In genomic region chr10:99875473-99875872, GRCh38 we compare ENCODE assay signal across 17 cellular contexts.
A peak's percentile ranks its signal among the peaks of the same experiment; 100 is the strongest.
DNase-seq lines count a peak whose midpoint lies in the region; ATAC-seq and TF ChIP-seq lines count a peak whose summit lies in the region.
"Had no signal": no experiment of that assay in that cellular context is flagged by ENCODE, and none has a peak within 500 bp of the region (broad histone marks: within the 10 kb centered on the region; RNA-seq: fewer than 3 reads in every experiment).

No MANE protein-coding gene starts in this region.

- DNase-seq in HFFc6 (no peak), SJSA1 (ENCODE audit: low read depth in 1 of 2, low spot score in 2 of 2) (peak; percentile 58 to 88), mesenchymal stem cell (peak; percentile 68), nucleus accumbens (lab: John Stamatoyannopoulos, UW) (no peak), colonic mucosa (no peak), posterior cingulate gyrus (no peak)
- no peak for DNase-seq in activated CD8-positive, alpha-beta T cell treated with anti-CD3 and anti-CD28 coated beads for 36 hours
- DNase-seq: C1 segment of cervical spinal cord; Calu3; CD4-positive, alpha-beta memory T cell; COR-L47; DMS53; DMS79 treated with DMSO at 0.1 percent for 48 hours; GF-D8; GOT3 had no signal

- H3K4me3 Mint-ChIP-seq in HFFc6 = no peak overlapping the region
- no peak overlapping the region for H3K4me3 Mint-ChIP-seq in activated CD8-positive, alpha-beta T cell treated with anti-CD3 and anti-CD28 coated beads for 36 hours
- H3K4me3 Mint-ChIP-seq: CD4-positive, alpha-beta memory T cell had no signal

- H2BK120ac ChIP-seq in mesenchymal stem cell (ENCODE audit: low read depth, low read length) = no peak overlapping the region

- peaks cover 19% of the 10 kb centered on the region for H3K27me3 Mint-ChIP-seq in HFFc6 (ENCODE audit: insufficient read depth)
- H3K27me3 Mint-ChIP-seq in activated CD8-positive, alpha-beta T cell treated with anti-CD3 and anti-CD28 coated beads for 36 hours = peaks cover 32% of the 10 kb centered on the region

- CTCF ChIA-PET in activated CD8-positive, alpha-beta T cell treated with anti-CD3 and anti-CD28 coated beads for 36 hours (lab: Charles Lee) = interaction anchor here (1.6 kb wide), 1 partner anchor 170 kb away, joined by 4 read pairs; no protein-coding TSS in a partner anchor

- no peaks in the 10 kb centered on the region for H3K9me3 ChIP-seq in SJSA1 (replicated peaks)
- no peaks in the 10 kb centered on the region for H3K9me3 ChIP-seq in mesenchymal stem cell (ENCODE audit: control insufficient read depth, low read length)
- H3K9me3 ChIP-seq in colonic mucosa = no peaks in the 10 kb centered on the region
- H3K9me3 ChIP-seq: HAP-1 had no signal

- H3K27ac ChIP-seq in 22Rv1 (peak overlapping the region; percentile 65), SJSA1 (peak overlapping the region; percentile 45), mesenchymal stem cell (ENCODE audit: low read length, poor library complexity, severe bottlenecking) (no peak overlapping the region), colonic mucosa (no peak overlapping the region)

- WGBS in mesenchymal stem cell = 11% methylated on average over 3 of the region's 5 CpGs

- H3K4me1 ChIP-seq in SJSA1 (replicated peaks) = peaks cover 57% of the 10 kb centered on the region
- peaks cover 3% of the 10 kb centered on the region for H3K4me1 ChIP-seq in mesenchymal stem cell (ENCODE audit: control insufficient read depth, insufficient read depth, low read depth, low read length)
- no peaks in the 10 kb centered on the region for H3K4me1 ChIP-seq in colonic mucosa
- H3K4me1 ChIP-seq: HAP-1 had no signal

- H3K4me3 ChIP-seq in SJSA1 (no peak overlapping the region), mesenchymal stem cell (ENCODE audit: insufficient read depth in 1 of 2, low read depth in 1 of 2, low read length in 2 of 2) (no peak overlapping the region), colonic mucosa (no peak overlapping the region)
- H3K4me3 ChIP-seq: HAP-1 had no signal

- H2BK12ac ChIP-seq in mesenchymal stem cell (ENCODE audit: low read length in 2 of 2) = no peak overlapping the region

- H3K36me3 ChIP-seq in SJSA1 = peaks cover 47% of the 10 kb centered on the region
- peaks cover 56 to 77% of the 10 kb centered on the region in 2 experiments for H3K36me3 ChIP-seq in mesenchymal stem cell (ENCODE audit: control insufficient read depth in 1 of 2, insufficient read depth in 2 of 2, low read depth in 1 of 2, low read length in 2 of 2)
- H3K36me3 ChIP-seq in colonic mucosa = peaks cover 11% of the 10 kb centered on the region

- no peak overlapping the region for H3K23ac ChIP-seq in mesenchymal stem cell (ENCODE audit: low read length in 2 of 2)

- intact Hi-C loops in colonic mucosa (cut with DNase I) = no loop called here
- intact Hi-C loops in posterior cingulate gyrus (cut with DNase I) = no loop called here
- intact Hi-C loops in activated CD8-positive, alpha-beta T cell treated with anti-CD3 and anti-CD28 coated beads for 36 hours (cut with micrococcal nuclease) = no loop called here

- no peak overlapping the region for H2AFZ ChIP-seq in mesenchymal stem cell (ENCODE audit: low read depth, low read length)

- no peak overlapping the region for H3K4me2 ChIP-seq in mesenchymal stem cell (ENCODE audit: low read length, poor library complexity, severe bottlenecking)

- peaks cover 69% of the 10 kb centered on the region for H3K36me3 Mint-ChIP-seq in HFFc6 (ENCODE audit: low read depth)
- H3K36me3 Mint-ChIP-seq in activated CD8-positive, alpha-beta T cell treated with anti-CD3 and anti-CD28 coated beads for 36 hours (ENCODE audit: low read depth) = peaks cover 32% of the 10 kb centered on the region

- H3K4ac ChIP-seq in mesenchymal stem cell (ENCODE audit: low read depth in 1 of 2, low read length in 2 of 2) = no peak overlapping the region

- H3K79me1 ChIP-seq in mesenchymal stem cell (replicated peaks; ENCODE audit: low read length, poor library complexity, severe bottlenecking) = peaks cover 20% of the 10 kb centered on the region

- H3K9me3 Mint-ChIP-seq in HFFc6 = no peaks in the 10 kb centered on the region
- H3K9me3 Mint-ChIP-seq in activated CD8-positive, alpha-beta T cell treated with anti-CD3 and anti-CD28 coated beads for 36 hours = no peaks in the 10 kb centered on the region

- H3K9ac ChIP-seq in mesenchymal stem cell (ENCODE audit: low read length) (no peak overlapping the region), colonic mucosa (ENCODE audit: low read depth in 2 of 2, low read length in 2 of 2) (no peak overlapping the region)

- H4K8ac ChIP-seq in mesenchymal stem cell (ENCODE audit: low read length) = no peak overlapping the region

- H3K27me3 ChIP-seq in SJSA1 (replicated peaks) (no peaks in the 10 kb centered on the region), mesenchymal stem cell (ENCODE audit: control insufficient read depth in 1 of 2, insufficient read depth in 1 of 2, low read length in 2 of 2) (no peaks in the 10 kb centered on the region), colonic mucosa (no peaks in the 10 kb centered on the region)

- H4K91ac ChIP-seq in mesenchymal stem cell (ENCODE audit: low read length) = no peak overlapping the region

- TF ChIP-seq CTCF in 22Rv1 (IDR thresholded peaks at IDR 0.05) (no peak), HFFc6 (IDR thresholded peaks at IDR 0.05) (no peak), colonic mucosa (IDR thresholded peaks at IDR 0.05) (no peak)
- TF ChIP-seq CTCF in activated CD8-positive, alpha-beta T cell treated with anti-CD3 and anti-CD28 coated beads for 36 hours (IDR thresholded peaks at IDR 0.05) = no peak

- ATAC-seq in activated CD8-positive, alpha-beta T cell treated with anti-CD3 and anti-CD28 coated beads for 36 hours = no peak

- H3K14ac ChIP-seq in mesenchymal stem cell (ENCODE audit: low read length in 2 of 2) = no peak overlapping the region

- H2BK15ac ChIP-seq in mesenchymal stem cell (ENCODE audit: low read depth, poor library complexity, severe bottlenecking) = no peak overlapping the region

- H2BK5ac ChIP-seq in mesenchymal stem cell (ENCODE audit: low read depth, low read length, poor library complexity, severe bottlenecking) = no peak overlapping the region

- H2AK5ac ChIP-seq in mesenchymal stem cell (ENCODE audit: low read length, severe bottlenecking) = no peak overlapping the region

- POLR2A ChIA-PET in activated CD8-positive, alpha-beta T cell treated with anti-CD3 and anti-CD28 coated beads for 36 hours (lab: Charles Lee) = no interaction called here

- H3K27ac Mint-ChIP-seq in HFFc6 = peak overlapping the region; percentile 48
- H3K27ac Mint-ChIP-seq in activated CD8-positive, alpha-beta T cell treated with anti-CD3 and anti-CD28 coated beads for 36 hours = no peak overlapping the region
- H3K27ac Mint-ChIP-seq: CD4-positive, alpha-beta memory T cell had no signal

- no peak overlapping the region for H3K18ac ChIP-seq in mesenchymal stem cell (ENCODE audit: low read depth in 1 of 2, low read length in 2 of 2)

- H3K4me1 Mint-ChIP-seq in HFFc6 (ENCODE audit: low read depth) = peaks cover 37% of the 10 kb centered on the region
- peaks cover 3% of the 10 kb centered on the region for H3K4me1 Mint-ChIP-seq in activated CD8-positive, alpha-beta T cell treated with anti-CD3 and anti-CD28 coated beads for 36 hours (ENCODE audit: low read depth)

Comparison
In these comparisons a context has a peak if more than half of its experiments do, and no peak if none do; other contexts are left out.
1. H3K27ac ChIP-seq: peak in 22Rv1 (single experiment) and SJSA1 (single experiment); none in mesenchymal stem cell (single experiment) and colonic mucosa (single experiment).
2. DNase-seq: peak in SJSA1 (2 of 2) and mesenchymal stem cell (single experiment); none in HFFc6 (single experiment), nucleus accumbens (0 of 56), colonic mucosa (single experiment), posterior cingulate gyrus (0 of 10) and activated CD8-positive, alpha-beta T cell treated with anti-CD3 and anti-CD28 coated beads for 36 hours (single experiment).